Comparison of ENCODE assay signal across 1 cellular context in genomic region chr12:69470189-69471094, GRCh38.
TF ChIP-seq lines count a peak whose summit lies in the region.

A gene with protein sequence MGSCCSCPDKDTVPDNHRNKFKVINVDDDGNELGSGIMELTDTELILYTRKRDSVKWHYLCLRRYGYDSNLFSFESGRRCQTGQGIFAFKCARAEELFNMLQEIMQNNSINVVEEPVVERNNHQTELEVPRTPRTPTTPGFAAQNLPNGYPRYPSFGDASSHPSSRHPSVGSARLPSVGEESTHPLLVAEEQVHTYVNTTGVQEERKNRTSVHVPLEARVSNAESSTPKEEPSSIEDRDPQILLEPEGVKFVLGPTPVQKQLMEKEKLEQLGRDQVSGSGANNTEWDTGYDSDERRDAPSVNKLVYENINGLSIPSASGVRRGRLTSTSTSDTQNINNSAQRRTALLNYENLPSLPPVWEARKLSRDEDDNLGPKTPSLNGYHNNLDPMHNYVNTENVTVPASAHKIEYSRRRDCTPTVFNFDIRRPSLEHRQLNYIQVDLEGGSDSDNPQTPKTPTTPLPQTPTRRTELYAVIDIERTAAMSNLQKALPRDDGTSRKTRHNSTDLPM (plus strand): TSS chr12:69470388. CDS start chr12:69569031, 98,643 bp downstream.

TF ChIP-seq in HepG2, 621 proteins besides CTCF, POLR2A, EP300 and RAD21 (continued from another document and continues in another):
- TF ChIP-seq ZNF749 (CRISPR knock-in tag; IDR thresholded peaks at IDR 0.05; ENCODE audit: borderline replicate concordance) (no peak), ZNF503 (CRISPR knock-in tag; IDR thresholded peaks at IDR 0.05) (peak; percentile 16; the same call in 1 of the 2 replicates), SOX5 (CRISPR knock-in tag; IDR thresholded peaks at IDR 0.05; ENCODE audit: borderline replicate concordance) (0 out of 2 replicates have a peak, but pooled peaks have one; percentile 28), FUBP1 (CRISPR knock-in tag; IDR thresholded peaks at IDR 0.05; ENCODE audit: borderline replicate concordance) (no peak), HNRNPL (IDR thresholded peaks at IDR 0.05; ENCODE audit: low read depth, low read length) (no peak), GFI1 (CRISPR knock-in tag; IDR thresholded peaks at IDR 0.05; ENCODE audit: borderline replicate concordance) (peak; percentile 35), ZNF3 (CRISPR knock-in tag; IDR thresholded peaks at IDR 0.05) (no peak), ZNF790 (CRISPR knock-in tag; IDR thresholded peaks at IDR 0.05; ENCODE audit: borderline replicate concordance) (peak; percentile 75; the same call in 1 of the 2 replicates), GATAD1 (CRISPR knock-in tag; IDR thresholded peaks at IDR 0.05) (peak; percentile 88), IKZF5 (CRISPR knock-in tag; IDR thresholded peaks at IDR 0.05) (no peak), GATA4 (IDR thresholded peaks at IDR 0.05; ENCODE audit: borderline replicate concordance, low read depth) (peak; percentile 62; the same call in 1 of the 2 replicates), POLR2G (IDR thresholded peaks at IDR 0.05; ENCODE audit: low read depth, low read length) (peak; percentile 90), ZNF331 (CRISPR knock-in tag; IDR thresholded peaks at IDR 0.05) (peak; percentile 27; the same call in 1 of the 2 replicates), CREB1 (IDR thresholded peaks at IDR 0.05) (no peak), CREB1 (CRISPR knock-in tag; IDR thresholded peaks at IDR 0.05) (0 out of 2 replicates have a peak, but pooled peaks have one; percentile 5), IKZF4 (CRISPR knock-in tag; IDR thresholded peaks at IDR 0.05; ENCODE audit: borderline replicate concordance, low read depth, not compliant biosample characterization) (no peak), FOXA3 (CRISPR knock-in tag; IDR thresholded peaks at IDR 0.05) (peak; percentile 34; the same call in 1 of the 2 replicates), ZNF724P (CRISPR knock-in tag; IDR thresholded peaks at IDR 0.05; ENCODE audit: borderline replicate concordance) (no peak), ZFX (CRISPR knock-in tag; IDR thresholded peaks at IDR 0.05; ENCODE audit: low read depth) (peak; percentile 97), ZNF317 (CRISPR knock-in tag; IDR thresholded peaks at IDR 0.05) (no peak), ZMYM2 (CRISPR knock-in tag; IDR thresholded peaks at IDR 0.05) (no peak), ZSCAN31 (CRISPR knock-in tag; IDR thresholded peaks at IDR 0.05; ENCODE audit: low read depth) (no peak), ZNF20 (CRISPR knock-in tag; IDR thresholded peaks at IDR 0.05) (0 out of 2 replicates have a peak, but pooled peaks have one; percentile 67), MZF1 (CRISPR knock-in tag; IDR thresholded peaks at IDR 0.05; ENCODE audit: borderline replicate concordance) (no peak), SRSF9 (IDR thresholded peaks at IDR 0.05; ENCODE audit: borderline replicate concordance, insufficient read depth, low read depth, low read length, poor library complexity, severe bottlenecking) (no peak), THAP9 (CRISPR knock-in tag; IDR thresholded peaks at IDR 0.05; ENCODE audit: borderline replicate concordance) (peak; percentile 66; the same call in 1 of the 2 replicates), PAF1 (CRISPR knock-in tag; IDR thresholded peaks at IDR 0.05) (no peak), ZNF343 (CRISPR knock-in tag; IDR thresholded peaks at IDR 0.05) (no peak), SMAD9 (CRISPR knock-in tag; IDR thresholded peaks at IDR 0.05) (no peak), CHD4 (IDR thresholded peaks at IDR 0.05; ENCODE audit: borderline replicate concordance, low read length) (no peak), ZNF282 (IDR thresholded peaks at IDR 0.05; ENCODE audit: partially characterized antibody) (no peak), TCF12 (IDR thresholded peaks at IDR 0.05) (no peak), TCF12 (CRISPR knock-in tag; IDR thresholded peaks at IDR 0.05) (no peak), TBX3 (IDR thresholded peaks at IDR 0.05; ENCODE audit: borderline replicate concordance) (no peak), ESRRA (CRISPR knock-in tag; IDR thresholded peaks at IDR 0.05; ENCODE audit: low read depth) (no peak), SUZ12 (IDR thresholded peaks at IDR 0.05; ENCODE audit: low read depth, low read length) (no peak), NFE2L1 (CRISPR knock-in tag; IDR thresholded peaks at IDR 0.05; ENCODE audit: borderline replicate concordance) (no peak), HOXA3 (CRISPR knock-in tag; IDR thresholded peaks at IDR 0.05) (peak; percentile 64; the same call in 1 of the 2 replicates), RERE (CRISPR knock-in tag; IDR thresholded peaks at IDR 0.05; ENCODE audit: low read depth) (no peak)
- TF ChIP-seq, protein P1, sequence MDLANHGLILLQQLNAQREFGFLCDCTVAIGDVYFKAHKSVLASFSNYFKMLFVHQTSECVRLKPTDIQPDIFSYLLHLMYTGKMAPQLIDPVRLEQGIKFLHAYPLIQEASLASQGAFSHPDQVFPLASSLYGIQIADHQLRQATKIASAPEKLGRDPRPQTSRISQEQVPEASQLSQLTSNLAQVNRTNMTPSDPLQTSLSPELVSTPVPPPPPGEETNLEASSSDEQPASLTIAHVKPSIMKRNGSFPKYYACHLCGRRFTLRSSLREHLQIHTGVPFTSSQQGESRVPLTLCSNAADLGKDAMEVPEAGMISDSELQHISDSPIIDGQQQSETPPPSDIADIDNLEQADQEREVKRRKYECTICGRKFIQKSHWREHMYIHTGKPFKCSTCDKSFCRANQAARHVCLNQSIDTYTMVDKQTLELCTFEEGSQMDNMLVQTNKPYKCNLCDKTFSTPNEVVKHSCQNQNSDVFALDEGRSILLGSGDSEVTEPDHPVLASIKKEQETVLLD (CRISPR knock-in tag; IDR thresholded peaks at IDR 0.05; ENCODE audit: low read depth): no peak
- TF ChIP-seq, protein P2, sequence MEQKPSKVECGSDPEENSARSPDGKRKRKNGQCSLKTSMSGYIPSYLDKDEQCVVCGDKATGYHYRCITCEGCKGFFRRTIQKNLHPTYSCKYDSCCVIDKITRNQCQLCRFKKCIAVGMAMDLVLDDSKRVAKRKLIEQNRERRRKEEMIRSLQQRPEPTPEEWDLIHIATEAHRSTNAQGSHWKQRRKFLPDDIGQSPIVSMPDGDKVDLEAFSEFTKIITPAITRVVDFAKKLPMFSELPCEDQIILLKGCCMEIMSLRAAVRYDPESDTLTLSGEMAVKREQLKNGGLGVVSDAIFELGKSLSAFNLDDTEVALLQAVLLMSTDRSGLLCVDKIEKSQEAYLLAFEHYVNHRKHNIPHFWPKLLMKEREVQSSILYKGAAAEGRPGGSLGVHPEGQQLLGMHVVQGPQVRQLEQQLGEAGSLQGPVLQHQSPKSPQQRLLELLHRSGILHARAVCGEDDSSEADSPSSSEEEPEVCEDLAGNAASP (CRISPR knock-in tag; IDR thresholded peaks at IDR 0.05; ENCODE audit: borderline replicate concordance): 0 out of 2 replicates have a peak, but pooled peaks have one; percentile 11
- TF ChIP-seq, protein P3, sequence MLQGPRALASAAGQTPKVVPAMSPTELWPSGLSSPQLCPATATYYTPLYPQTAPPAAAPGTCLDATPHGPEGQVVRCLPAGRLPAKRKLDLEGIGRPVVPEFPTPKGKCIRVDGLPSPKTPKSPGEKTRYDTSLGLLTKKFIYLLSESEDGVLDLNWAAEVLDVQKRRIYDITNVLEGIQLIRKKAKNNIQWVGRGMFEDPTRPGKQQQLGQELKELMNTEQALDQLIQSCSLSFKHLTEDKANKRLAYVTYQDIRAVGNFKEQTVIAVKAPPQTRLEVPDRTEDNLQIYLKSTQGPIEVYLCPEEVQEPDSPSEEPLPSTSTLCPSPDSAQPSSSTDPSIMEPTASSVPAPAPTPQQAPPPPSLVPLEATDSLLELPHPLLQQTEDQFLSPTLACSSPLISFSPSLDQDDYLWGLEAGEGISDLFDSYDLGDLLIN (CRISPR knock-in tag; IDR thresholded peaks at IDR 0.05; ENCODE audit: borderline replicate concordance): no peak
- TF ChIP-seq, protein P4, sequence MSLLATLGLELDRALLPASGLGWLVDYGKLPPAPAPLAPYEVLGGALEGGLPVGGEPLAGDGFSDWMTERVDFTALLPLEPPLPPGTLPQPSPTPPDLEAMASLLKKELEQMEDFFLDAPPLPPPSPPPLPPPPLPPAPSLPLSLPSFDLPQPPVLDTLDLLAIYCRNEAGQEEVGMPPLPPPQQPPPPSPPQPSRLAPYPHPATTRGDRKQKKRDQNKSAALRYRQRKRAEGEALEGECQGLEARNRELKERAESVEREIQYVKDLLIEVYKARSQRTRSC (CRISPR knock-in tag; IDR thresholded peaks at IDR 0.05; ENCODE audit: low read depth): no peak
